9 cellular contexts compared by ENCODE assay signal in genomic region chr10:118958984-118959916, GRCh38.
A peak's percentile ranks its signal among the peaks of the same experiment; 100 is the strongest.
DNase-seq lines count a peak whose midpoint lies in the region; ATAC-seq and TF ChIP-seq lines count a peak whose summit lies in the region.
"Had no signal": no experiment of that assay in that cellular context is flagged by ENCODE, and none has a peak within 500 bp of the region (broad histone marks: within the 10 kb centered on the region; RNA-seq: fewer than 3 reads in every experiment).

No MANE protein-coding gene starts in this region.

- DNase-seq in NOMO-1 (lab: John Stamatoyannopoulos, UW; ENCODE audit: unreplicated experiment in 2 of 2) (peak; percentile 11 to 47), NOMO-1 treated with dmso at 0.1 percent for 144 hours (lab: John Stamatoyannopoulos, UW; ENCODE audit: unreplicated experiment) (no peak), astrocyte of the cerebellum (ENCODE audit: low read depth) (peak; percentile 32), left colon (peak in 1 of 2 donors; percentile 38), ureter (ENCODE audit: low spot score) (peak; percentile 64)
- DNase-seq in stimulated activated CD8-positive, alpha-beta memory T cell treated with anti-CD3 and anti-CD28 coated beads, Interleukin-4, amount 100 ng/mL, for 48 hours = no peak

- H3K4me3 ChIP-seq in astrocyte of the cerebellum (ENCODE audit: low read depth, low read length) = no peak overlapping the region
- H3K4me3 ChIP-seq: cardiac muscle cell had no signal

- no peak for TF ChIP-seq CTCF in astrocyte of the cerebellum (IDR thresholded peaks at IDR 0.05; ENCODE audit: low read depth, low read length, missing control alignments)

- in situ Hi-C loops in astrocyte of the cerebellum (cut with HindIII; ENCODE audit: low sequenced_read_pairs) = no loop called here

- intact Hi-C loops in left colon (cut with DNase I, micrococcal nuclease) = no loop called here

- ATAC-seq in left colon (peak; percentile 37), GM21576 (IDR thresholded peaks at IDR 0.05; ENCODE audit: unreplicated experiment) (no peak), HG03469 (IDR thresholded peaks at IDR 0.05; ENCODE audit: unreplicated experiment) (no peak)

Comparison
In these comparisons a context has a peak if more than half of its experiments do, and no peak if none do; other contexts are left out.
1. DNase-seq: peak in NOMO-1 (2 of 2), astrocyte of the cerebellum (single experiment) and ureter (single experiment); none in NOMO-1 treated with dmso at 0.1 percent for 144 hours (single experiment) and stimulated activated CD8-positive, alpha-beta memory T cell treated with anti-CD3 and anti-CD28 coated beads, Interleukin-4, amount 100 ng/mL, for 48 hours (single experiment).